In the genomic region with DNA sequence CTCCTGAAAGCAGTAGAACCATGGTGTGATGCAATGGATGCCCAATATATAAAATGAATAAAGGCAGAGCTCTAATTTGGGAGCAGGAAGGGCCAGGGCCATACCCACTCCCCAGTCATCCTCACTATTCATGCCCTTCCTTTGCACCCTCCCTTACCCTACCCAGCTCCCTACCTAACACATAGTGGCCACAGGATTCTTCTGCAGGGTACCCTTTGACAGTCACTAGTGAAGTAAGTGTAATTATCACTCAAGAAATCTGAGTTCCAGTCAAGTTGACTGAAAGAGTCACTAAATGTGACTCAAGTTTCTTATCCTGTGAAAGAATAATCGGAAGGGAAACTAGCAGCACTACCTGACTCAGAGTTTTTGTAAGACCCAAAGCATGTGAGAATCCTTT, we compare ENCODE assay signal across 14 cellular contexts.
DNase-seq lines count a peak whose midpoint lies in the region; ATAC-seq and TF ChIP-seq lines count a peak whose summit lies in the region.
"Had no signal": no experiment of that assay in that cellular context is flagged by ENCODE, and none has a peak within 500 bp of the region (broad histone marks: within the 10 kb centered on the region; RNA-seq: fewer than 3 reads in every experiment).

No MANE protein-coding gene starts in this region.

- H3K4me3 ChIP-seq in CD8-positive, alpha-beta T cell (ENCODE audit: low read depth, low read length) = no peak overlapping the region
- no peak overlapping the region for H3K4me3 ChIP-seq in vagina
- H3K4me3 ChIP-seq: body of pancreas, SK-N-MC had no signal

- peaks cover 9% of the 10 kb centered on the region for H3K36me3 ChIP-seq in CD8-positive, alpha-beta T cell (ENCODE audit: insufficient read depth, low read length)
- H3K36me3 ChIP-seq in vagina = peaks cover 0 to 27% of the 10 kb centered on the region in 2 donors

- intact Hi-C loops in CD8-positive, alpha-beta T cell (cut with DNase I, micrococcal nuclease) = no loop called here
- intact Hi-C loops in vagina (cut with DNase I) = no loop called here

- peak overlapping the region; percentile 74 for H3K27ac Mint-ChIP-seq in CD8-positive, alpha-beta T cell
- no peak overlapping the region for H3K27ac Mint-ChIP-seq in activated naive CD8-positive, alpha-beta T cell
- H3K27ac Mint-ChIP-seq in immature natural killer cell = peak overlapping the region in 5 of 6 donors; percentile 11 to 76 (median 49)

- H3K36me3 Mint-ChIP-seq in CD8-positive, alpha-beta T cell = peaks cover 30% of the 10 kb centered on the region
- peaks cover 8% of the 10 kb centered on the region for H3K36me3 Mint-ChIP-seq in activated naive CD8-positive, alpha-beta T cell
- H3K36me3 Mint-ChIP-seq in immature natural killer cell = peaks cover 0 to 19% (median 10%) of the 10 kb centered on the region in 3 donors

- no peaks in the 10 kb centered on the region for H3K27me3 Mint-ChIP-seq in CD8-positive, alpha-beta T cell (ENCODE audit: low read depth)
- no peaks in the 10 kb centered on the region for H3K27me3 Mint-ChIP-seq in activated naive CD8-positive, alpha-beta T cell
- peaks cover 0 to 1% (median 0%) of the 10 kb centered on the region in 3 donors for H3K27me3 Mint-ChIP-seq in immature natural killer cell (ENCODE audit: low read depth in 3 of 3)

- no peaks in the 10 kb centered on the region for H3K9me3 ChIP-seq in CD8-positive, alpha-beta T cell (ENCODE audit: low read length)
- H3K9me3 ChIP-seq in vagina = no peaks in the 10 kb centered on the region
- H3K9me3 ChIP-seq: body of pancreas had no signal

- no peak for TF ChIP-seq CTCF in CD8-positive, alpha-beta T cell (IDR thresholded peaks at IDR 0.05)
- no peak for TF ChIP-seq CTCF in vagina (IDR thresholded peaks at IDR 0.05)

- H3K4me1 Mint-ChIP-seq in CD8-positive, alpha-beta T cell (ENCODE audit: low read depth) = peaks cover 55% of the 10 kb centered on the region
- H3K4me1 Mint-ChIP-seq in activated naive CD8-positive, alpha-beta T cell (ENCODE audit: low read depth) = peaks cover 50% of the 10 kb centered on the region
- H3K4me1 Mint-ChIP-seq in immature natural killer cell = peaks cover 26 to 46% of the 10 kb centered on the region in 2 donors

- POLR2A ChIA-PET in CD8-positive, alpha-beta T cell (lab: Charles Lee) = interaction anchor here (2.1 kb wide), 1 partner anchor 69 kb away, joined by 12 read pairs; a partner anchor contains a TSS

- CTCF ChIA-PET in CD8-positive, alpha-beta T cell (lab: Charles Lee) = interaction anchor here (0.7 to 14.4 kb wide), 3 partner anchors 81 to 98 kb away, joined by 3 to 283 read pairs (median 9); no protein-coding TSS in a partner anchor

- H3K4me3 Mint-ChIP-seq in CD8-positive, alpha-beta T cell = no peak overlapping the region
- peak overlapping the region; percentile 42 for H3K4me3 Mint-ChIP-seq in activated naive CD8-positive, alpha-beta T cell
- H3K4me3 Mint-ChIP-seq in immature natural killer cell = no peak overlapping the region

- H3K9me3 Mint-ChIP-seq in CD8-positive, alpha-beta T cell = no peaks in the 10 kb centered on the region
- H3K9me3 Mint-ChIP-seq in activated naive CD8-positive, alpha-beta T cell (ENCODE audit: low read depth) = peaks cover under 1% of the 10 kb centered on the region
- H3K9me3 Mint-ChIP-seq in immature natural killer cell = no peaks in the 10 kb centered on the region

- no peak for ATAC-seq in CD8-positive, alpha-beta T cell
- ATAC-seq in HG02884 (IDR thresholded peaks at IDR 0.05; ENCODE audit: unreplicated experiment) = no peak
- ATAC-seq: body of pancreas, PC-3 had no signal

- DNase-seq in AG20443 (ENCODE audit: low spot score) (peak; percentile 9), immature natural killer cell (no peak), AG08395 (ENCODE audit: low spot score) (no peak), vagina (ENCODE audit: extremely low spot score in 2 of 2) (no peak)
- DNase-seq in CD8-positive, alpha-beta T cell = no peak
- DNase-seq: body of pancreas; C1 segment of cervical spinal cord; effector CD4-positive, alpha-beta T cell; NCI-H2029; NCI-H526; PC-3 had no signal

- TF ChIP-seq POLR2A in vagina (IDR thresholded peaks at IDR 0.05) = no peak

- no peaks in the 10 kb centered on the region for H3K27me3 ChIP-seq in CD8-positive, alpha-beta T cell (ENCODE audit: insufficient read depth, low read length)
- H3K27me3 ChIP-seq in vagina = no peaks in the 10 kb centered on the region
- H3K27me3 ChIP-seq: body of pancreas had no signal

- no peak overlapping the region for H3K27ac ChIP-seq in CD8-positive, alpha-beta T cell (ENCODE audit: low read depth, low read length)
- no peak overlapping the region for H3K27ac ChIP-seq in vagina
- H3K27ac ChIP-seq: body of pancreas, SK-N-MC had no signal

- peaks cover 75% of the 10 kb centered on the region for H3K4me1 ChIP-seq in CD8-positive, alpha-beta T cell (ENCODE audit: insufficient read depth, low read length)
- peaks cover 27% of the 10 kb centered on the region for H3K4me1 ChIP-seq in vagina
- H3K4me1 ChIP-seq: body of pancreas had no signal
